In the genomic region with DNA sequence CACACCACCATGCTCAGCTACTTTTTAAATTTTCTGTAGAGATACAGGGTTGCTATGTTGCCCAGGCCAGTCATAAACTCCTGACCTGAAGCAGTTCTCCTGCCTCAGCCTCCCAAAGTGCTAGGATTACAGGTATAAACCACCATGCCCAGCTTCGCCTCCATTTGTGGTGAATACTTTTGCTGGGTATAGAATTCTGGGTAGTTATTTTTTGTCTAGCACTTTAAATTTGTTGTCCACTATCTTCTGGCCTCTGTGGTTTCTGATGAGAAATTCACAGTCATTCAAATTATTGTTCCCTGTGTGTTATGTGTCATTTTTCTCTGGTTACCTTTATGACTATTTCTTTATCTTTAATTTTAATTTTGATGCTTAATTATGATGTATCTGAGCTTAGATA, we compare ENCODE assay signal across 22 cellular contexts.
"Had no signal": no experiment of that assay in that cellular context is flagged by ENCODE, and none has a peak within 500 bp of the region (broad histone marks: within the 10 kb centered on the region; RNA-seq: fewer than 3 reads in every experiment).

No MANE protein-coding gene starts in this region.

- H3K4me3 ChIP-seq: breast epithelium, SK-N-MC had no signal

- H3K4me1 ChIP-seq: breast epithelium had no signal

- H3K27ac ChIP-seq: breast epithelium, KMS-11, SK-N-MC, WERI-Rb-1 had no signal

- H3K27ac Mint-ChIP-seq: activated CD4-positive, alpha-beta memory T cell treated with anti-CD3 and anti-CD28 coated beads, Interleukin-2, amount 10 ng/mL, durations not matched to agents 7 days and 5 days; activated CD4-positive, alpha-beta T cell treated with anti-CD3 and anti-CD28 coated beads for 36 hours; activated naive CD4-positive, alpha-beta T cell treated with anti-CD3 and anti-CD28 coated beads, Interleukin-2, amount 10 ng/mL, durations not matched to agents 7 days and 5 days; activated T-helper 2 cell treated with anti-CD3 and anti-CD28 coated beads, Interferon-gamma antibody, Interleukin-2, Interleukin-4, amounts not matched to agents 10 μg/mL and 5 μg/mL and 100 μg/mL, durations not matched to agents 14 hours and 24 hours and 36 hours; T-cell had no signal

- H3K36me3 ChIP-seq: breast epithelium, WERI-Rb-1 had no signal

- DNase-seq: activated CD4-positive, alpha-beta T cell treated with anti-CD3 and anti-CD28 coated beads for 36 hours; activated CD4-positive, alpha-beta T cell treated with anti-CD3 and anti-CD28 coated beads, Interleukin-2, amount 50 U/mL, for 1 hour; activated gamma-delta T cell treated with Interleukin-2 at 50 U/mL for 16 hours; activated naive CD4-positive, alpha-beta T cell treated with anti-CD3 and anti-CD28 coated beads, Interleukin-2, amount 10 ng/mL, durations not matched to agents 7 days and 5 days; activated T-cell treated with anti-CD3 and anti-CD28 coated beads, Interleukin-2, amount 50 U/mL, for 4 hours; caudate nucleus; NCI-H1092 treated with DMSO at 0.1 percent for 48 hours; NCI-H1417 treated with DMSO at 0.1 percent for 48 hours; NCI-H1694; NCI-H2029; NCI-H345; NCI-H510A; NCI-H526 treated with DMSO at 0.1 percent for 48 hours; NCI-H82; T-cell; WERI-Rb-1 had no signal

- ATAC-seq: activated CD4-positive, alpha-beta T cell treated with anti-CD3 and anti-CD28 coated beads for 36 hours; activated T-cell treated with anti-CD3 and anti-CD28 coated beads, Interleukin-2, amount 50 U/mL, for 4 hours; Right ventricle myocardium inferior; T-cell had no signal

- H3K27me3 ChIP-seq: breast epithelium had no signal

- H3K4me3 Mint-ChIP-seq: activated CD4-positive, alpha-beta memory T cell treated with anti-CD3 and anti-CD28 coated beads, Interleukin-2, amount 10 ng/mL, durations not matched to agents 7 days and 5 days; activated CD4-positive, alpha-beta T cell treated with anti-CD3 and anti-CD28 coated beads for 36 hours; activated naive CD4-positive, alpha-beta T cell treated with anti-CD3 and anti-CD28 coated beads, Interleukin-2, amount 10 ng/mL, durations not matched to agents 7 days and 5 days; activated T-cell treated with anti-CD3 and anti-CD28 coated beads, Interleukin-2, amount 50 U/mL, for 4 hours; T-cell had no signal

- H3K27me3 Mint-ChIP-seq: activated CD4-positive, alpha-beta memory T cell treated with anti-CD3 and anti-CD28 coated beads, Interleukin-2, amount 10 ng/mL, durations not matched to agents 7 days and 5 days; activated CD4-positive, alpha-beta T cell treated with anti-CD3 and anti-CD28 coated beads for 36 hours; activated naive CD4-positive, alpha-beta T cell treated with anti-CD3 and anti-CD28 coated beads, Interleukin-2, amount 10 ng/mL, durations not matched to agents 7 days and 5 days had no signal
